ENCODE assay signal across 8 cellular contexts in genomic region chr15:20430495-20430894, GRCh38.
A peak's percentile ranks its signal among the peaks of the same experiment; 100 is the strongest.
DNase-seq lines count a peak whose midpoint lies in the region; ATAC-seq, FAIRE-seq and TF ChIP-seq lines count a peak whose summit lies in the region.
"Not testable (repeated sequence)": the region's sequence is repeated elsewhere in the genome, so short reads cannot be mapped to it uniquely, and the experiment has no call there.

No MANE protein-coding gene starts in this region.

- not testable (repeated sequence) for TF ChIP-seq POLR2A in HCT116 (IDR thresholded peaks at IDR 0.05; ENCODE audit: borderline replicate concordance, extremely low read depth, insufficient read depth, insufficient read length); K562 (conservative IDR thresholded peaks at IDR 0.05); gastroesophageal sphincter (IDR thresholded peaks at IDR 0.05); right lobe of liver (IDR thresholded peaks at IDR 0.05)

- H3K4me1 ChIP-seq in HCT116 (ENCODE audit: control insufficient read depth in 1 of 2, insufficient read depth in 2 of 2, low read length in 2 of 2); K562 (replicated peaks in 1 of 2; ENCODE audit: control insufficient read depth in 2 of 2, insufficient read depth in 2 of 2, low read length in 2 of 2); gastroesophageal sphincter; right lobe of liver: not testable (repeated sequence)

- H3K9me2 ChIP-seq in HCT116 (ENCODE audit: insufficient read depth), result not testable (repeated sequence)

- H4K20me1 ChIP-seq in HCT116 (ENCODE audit: insufficient read depth); K562 (replicated peaks; ENCODE audit: control insufficient read depth, insufficient read depth, low read length): not testable (repeated sequence)

- not testable (repeated sequence) for H3K36me3 Mint-ChIP-seq in activated CD8-positive, alpha-beta T cell treated with anti-CD3 and anti-CD28 coated beads for 36 hours (ENCODE audit: low read depth)

- not testable (repeated sequence) for H3K27me3 Mint-ChIP-seq in activated CD8-positive, alpha-beta T cell treated with anti-CD3 and anti-CD28 coated beads for 36 hours; stimulated activated naive CD8-positive, alpha-beta T cell treated with anti-CD3 and anti-CD28 coated beads, Interleukin-15, amount 100 ng/mL, for 72 hours

- not testable (repeated sequence) for H3K4me1 Mint-ChIP-seq in activated CD8-positive, alpha-beta T cell treated with anti-CD3 and anti-CD28 coated beads for 36 hours (ENCODE audit: low read depth); stimulated activated naive CD8-positive, alpha-beta T cell treated with anti-CD3 and anti-CD28 coated beads, Interleukin-15, amount 100 ng/mL, for 72 hours

- not testable (repeated sequence) for TF ChIP-seq RAD21 in HCT116 (IDR thresholded peaks at IDR 0.05; ENCODE audit: low read depth); K562 (CRISPR knock-in tag; conservative IDR thresholded peaks at IDR 0.05 in 1 of 2, IDR thresholded peaks at IDR 0.05 in 1 of 2)

- no CpG with 5 or more reads among the region's 11 CpGs for WGBS in K562 (ENCODE audit: insufficient coverage, low coverage, missing lambda C conversion rate)
- no CpG with 5 or more reads among the region's 11 CpGs for WGBS in gastroesophageal sphincter (ENCODE audit: low coverage in 1 of 2), 2 donors
- WGBS in right lobe of liver (ENCODE audit: insufficient coverage, low coverage, low lambda C conversion rate, missing lambda C conversion rate), result no CpG with 5 or more reads among the region's 11 CpGs

- TF ChIP-seq EP300 in K562 (IDR thresholded peaks at IDR 0.05; ENCODE audit: low read length); gastroesophageal sphincter (IDR thresholded peaks at IDR 0.05): not testable (repeated sequence)

- not testable (repeated sequence) for H3K4me3 Mint-ChIP-seq in activated CD8-positive, alpha-beta T cell treated with anti-CD3 and anti-CD28 coated beads for 36 hours; stimulated activated naive CD8-positive, alpha-beta T cell treated with anti-CD3 and anti-CD28 coated beads, Interleukin-15, amount 100 ng/mL, for 72 hours

- not testable (repeated sequence) for H3K27ac Mint-ChIP-seq in activated CD8-positive, alpha-beta T cell treated with anti-CD3 and anti-CD28 coated beads for 36 hours; stimulated activated naive CD8-positive, alpha-beta T cell treated with anti-CD3 and anti-CD28 coated beads, Interleukin-15, amount 100 ng/mL, for 72 hours

- not testable (repeated sequence) for DNase-seq in HCT116 (ENCODE audit: low read depth, low spot score); activated CD8-positive, alpha-beta T cell treated with anti-CD3 and anti-CD28 coated beads for 36 hours; K562 (ENCODE audit: extremely low read depth in 1 of 4, low spot score in 3 of 4); left ventricle myocardium superior; right lobe of liver; stimulated activated naive CD8-positive, alpha-beta T cell treated with anti-CD3 and anti-CD28 coated beads, Interleukin-15, amount 100 ng/mL, for 72 hours

- H3K36me3 ChIP-seq in HCT116 (ENCODE audit: control insufficient read depth in 1 of 2, insufficient read depth in 2 of 2, low read length in 2 of 2); K562 (ENCODE audit: control insufficient read depth, insufficient read depth, low read length); gastroesophageal sphincter; right lobe of liver: not testable (repeated sequence)

- not testable (repeated sequence) for H3K9me3 Mint-ChIP-seq in activated CD8-positive, alpha-beta T cell treated with anti-CD3 and anti-CD28 coated beads for 36 hours; stimulated activated naive CD8-positive, alpha-beta T cell treated with anti-CD3 and anti-CD28 coated beads, Interleukin-15, amount 100 ng/mL, for 72 hours

- H3K4me3 ChIP-seq in HCT116 (replicated peaks in 1 of 2; ENCODE audit: low read depth in 1 of 2, low read length in 2 of 2); K562; gastroesophageal sphincter; right lobe of liver: not testable (repeated sequence)

- POLR2A ChIA-PET in HCT116 (lab: Charles Lee); activated CD8-positive, alpha-beta T cell treated with anti-CD3 and anti-CD28 coated beads for 36 hours (lab: Charles Lee); K562 (lab: Yijun Ruan, JAX): not testable (repeated sequence)

- RAD21 ChIA-PET in HCT116 (lab: Charles Lee; ENCODE audit: low non-redundant PET in 1 of 2, low total read pairs in 2 of 2, uncharacterized antibody in 2 of 2, unreplicated experiment in 2 of 2), result not testable (repeated sequence)

- H2AFZ ChIP-seq in HCT116 (ENCODE audit: low read depth, low read length, poor library complexity, severe bottlenecking); K562 (ENCODE audit: low read depth, low read length): not testable (repeated sequence)

- H3K9ac ChIP-seq in HCT116 (ENCODE audit: low read length); K562 (ENCODE audit: insufficient read depth in 1 of 2, low read depth in 2 of 2, low read length in 2 of 2): not testable (repeated sequence)

- not testable (repeated sequence) for TF ChIP-seq CTCF in HCT116 (IDR thresholded peaks at IDR 0.05 in 2 of 3, conservative IDR thresholded peaks at IDR 0.05 in 1 of 3; ENCODE audit: borderline replicate concordance in 1 of 3, insufficient read depth in 1 of 3, low read depth in 2 of 3, low read length in 2 of 3); activated CD8-positive, alpha-beta T cell treated with anti-CD3 and anti-CD28 coated beads for 36 hours (IDR thresholded peaks at IDR 0.05); K562 (IDR thresholded peaks at IDR 0.05 in 2 of 3, conservative IDR thresholded peaks at IDR 0.05 in 1 of 3; ENCODE audit: insufficient read depth in 2 of 3, low read depth in 1 of 3, low read length in 3 of 3); gastroesophageal sphincter (IDR thresholded peaks at IDR 0.05); right lobe of liver (IDR thresholded peaks at IDR 0.05)

- CTCF ChIA-PET in HCT116 (lab: Charles Lee); activated CD8-positive, alpha-beta T cell treated with anti-CD3 and anti-CD28 coated beads for 36 hours (lab: Charles Lee); K562 (lab: Yijun Ruan, JAX; ENCODE audit: low intra/inter-chr PET ratio): not testable (repeated sequence)

- H3K9me3 ChIP-seq in HCT116 (ENCODE audit: control insufficient read depth in 1 of 2, insufficient read depth in 1 of 2, low read depth in 1 of 2, low read length in 2 of 2); K562 (replicated peaks; ENCODE audit: control insufficient read depth, insufficient read depth, low read depth, low read length); gastroesophageal sphincter; right lobe of liver: not testable (repeated sequence)

- H3K27me3 ChIP-seq in HCT116 (ENCODE audit: insufficient read depth, low read length); K562 (ENCODE audit: control insufficient read depth in 2 of 2, insufficient read depth in 2 of 2, low read length in 2 of 2); gastroesophageal sphincter; right lobe of liver: not testable (repeated sequence)

- FAIRE-seq in K562 (lab: Jason Lieb, UNC), result not testable (repeated sequence)

- H3K9me1 ChIP-seq in K562 (ENCODE audit: control insufficient read depth, insufficient read depth, low read length), result not testable (repeated sequence)

- not testable (repeated sequence) for H3K4me2 ChIP-seq in HCT116 (ENCODE audit: low read length); K562 (ENCODE audit: insufficient read depth, low read length)

- in situ Hi-C loops in K562 (cut with MboI), result not testable (repeated sequence)

- intact Hi-C loops in HCT116 (cut with micrococcal nuclease); activated CD8-positive, alpha-beta T cell treated with anti-CD3 and anti-CD28 coated beads for 36 hours (cut with micrococcal nuclease); K562 (cut with micrococcal nuclease); left ventricle myocardium superior (cut with micrococcal nuclease); right lobe of liver (cut with DNase I): not testable (repeated sequence)

- not testable (repeated sequence) for H3K79me2 ChIP-seq in HCT116 (ENCODE audit: insufficient read depth, low read length); K562 (ENCODE audit: control insufficient read depth, insufficient read depth, low read length)

- BruUV-seq in HCT116 (replicated peaks; lab: Mats Ljungman, UMichigan); K562 (replicated peaks; lab: Mats Ljungman, UMichigan): not testable (repeated sequence)

- ATAC-seq in HCT116 (peak; percentile 93), SK-N-SH treated with all-trans-retinoic acid at 6 μM for 48 hours (peak; percentile 68), K562 (peak; percentile 95), gastroesophageal sphincter (peak; percentile 57), left ventricle myocardium superior (peak; percentile 61), right lobe of liver (peak; percentile 63 to 86 (median 77))
- ATAC-seq in activated CD8-positive, alpha-beta T cell treated with anti-CD3 and anti-CD28 coated beads for 36 hours, result peak; percentile 67
- peak; percentile 46 for ATAC-seq in stimulated activated naive CD8-positive, alpha-beta T cell treated with anti-CD3 and anti-CD28 coated beads, Interleukin-15, amount 100 ng/mL, for 72 hours

- not testable (repeated sequence) for H3K27ac ChIP-seq in HCT116 (ENCODE audit: low read depth, low read length); K562 (ENCODE audit: extremely low read depth, low read depth, low read length); gastroesophageal sphincter; right lobe of liver
